ENCODE assay signal across 18 cellular contexts in the genomic region with DNA sequence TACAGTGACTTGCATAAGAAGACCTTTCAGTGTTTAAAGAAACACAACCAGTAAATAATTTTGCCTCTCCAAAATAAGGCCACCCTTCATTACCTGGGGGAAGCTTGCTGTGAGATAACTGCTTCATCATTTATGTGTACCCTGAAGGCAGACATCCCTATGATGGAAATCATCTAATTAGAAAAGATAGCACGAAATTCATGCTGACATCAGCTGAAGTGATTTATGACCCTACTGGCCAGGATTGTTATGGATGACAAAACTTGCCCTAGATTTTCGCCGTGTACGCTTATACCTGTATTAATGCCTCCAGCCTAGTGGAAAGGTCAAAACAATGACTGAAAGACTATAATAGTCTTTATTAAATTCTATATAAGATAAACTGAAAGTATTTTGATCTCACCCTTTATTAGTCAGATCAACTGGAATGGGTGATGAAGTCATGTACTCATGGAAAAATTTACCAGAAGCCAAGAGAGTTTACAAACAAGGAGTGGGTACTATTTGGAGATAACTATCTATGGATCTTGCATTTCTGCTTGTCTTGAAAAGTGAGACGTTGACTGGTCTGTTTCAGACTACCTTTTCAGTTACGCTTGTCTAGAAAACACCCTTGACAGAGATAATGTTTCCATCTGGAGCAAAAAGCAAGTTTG.
A peak's percentile ranks its signal among the peaks of the same experiment; 100 is the strongest.
DNase-seq lines count a peak whose midpoint lies in the region; ATAC-seq, FAIRE-seq and TF ChIP-seq lines count a peak whose summit lies in the region.
"Had no signal": no experiment of that assay in that cellular context is flagged by ENCODE, and none has a peak within 500 bp of the region (broad histone marks: within the 10 kb centered on the region; RNA-seq: fewer than 3 reads in every experiment).

No MANE protein-coding gene starts in this region.

- no peaks in the 10 kb centered on the region for H3K9me3 ChIP-seq in IMR-90 (ENCODE audit: control insufficient read depth, insufficient read depth, low read length)
- H3K9me3 ChIP-seq in parathyroid adenoma (ENCODE audit: control insufficient read depth, low read length), result no peaks in the 10 kb centered on the region
- no peaks in the 10 kb centered on the region for H3K9me3 ChIP-seq in uterus

- TF ChIP-seq CTCF in IMR-90 (conservative IDR thresholded peaks at IDR 0.05; ENCODE audit: low read depth, low read length) (no peak), bronchial epithelial cell (IDR thresholded peaks at IDR 0.05; ENCODE audit: insufficient read depth, low read length, severe bottlenecking) (no peak), parathyroid adenoma (IDR thresholded peaks at IDR 0.05) (no peak), uterus (IDR thresholded peaks at IDR 0.05) (no peak)

- H3K36me3 ChIP-seq in IMR-90 (ENCODE audit: control insufficient read depth, insufficient read depth, low read length), result no peaks in the 10 kb centered on the region
- H3K36me3 ChIP-seq in bronchial epithelial cell (ENCODE audit: control insufficient read depth, insufficient read depth, low read length), result no peaks in the 10 kb centered on the region
- no peaks in the 10 kb centered on the region for H3K36me3 ChIP-seq in parathyroid adenoma (ENCODE audit: control insufficient read depth, insufficient read depth, low read length)
- H3K36me3 ChIP-seq in uterus, result no peaks in the 10 kb centered on the region

- TF ChIP-seq POLR2A in IMR-90 (IDR thresholded peaks at IDR 0.05; ENCODE audit: low read depth, low read length) (no peak), uterus (IDR thresholded peaks at IDR 0.05) (no peak)

- WGBS in IMR-90 (ENCODE audit: extremely low coverage in 2 of 2, insufficient read length in 1 of 2), 2 experiments, result no CpG with 5 or more reads among the region's 6 CpGs

- no peak overlapping the region for H2AK5ac ChIP-seq in IMR-90 (ENCODE audit: low read depth, low read length)

- H3K4me3 ChIP-seq in IMR-90 (ENCODE audit: insufficient read depth, low read depth, low read length) (no peak overlapping the region), bronchial epithelial cell (ENCODE audit: low read depth, low read length) (no peak overlapping the region), parathyroid adenoma (ENCODE audit: low read depth, low read length) (peak overlapping the region; percentile 13), uterus (no peak overlapping the region)

- no peaks in the 10 kb centered on the region for H3K79me1 ChIP-seq in IMR-90 (ENCODE audit: low read depth in 1 of 2, low read length in 2 of 2)

- H3K56ac ChIP-seq in IMR-90 (ENCODE audit: extremely low read depth, insufficient read depth, low read length), result no peak overlapping the region

- peak overlapping the region; percentile 42; the same call in 1 of the 2 replicates for H2BK120ac ChIP-seq in IMR-90 (ENCODE audit: low read depth, low read length)

- no peak overlapping the region for H2BK5ac ChIP-seq in IMR-90 (ENCODE audit: low read depth, low read length, poor library complexity, severe bottlenecking)

- ATAC-seq in IMR-90 (ENCODE audit: low read depth), result no peak

- H3K18ac ChIP-seq in IMR-90 (ENCODE audit: low read depth, low read length), result peak overlapping the region; percentile 52; the same call in 1 of the 2 replicates

- H3K4me1 ChIP-seq in IMR-90 (ENCODE audit: control insufficient read depth, insufficient read depth, low read length), result no peaks in the 10 kb centered on the region
- H3K4me1 ChIP-seq in parathyroid adenoma, result no peaks in the 10 kb centered on the region
- H3K4me1 ChIP-seq in uterus, result no peaks in the 10 kb centered on the region

- H3K27me3 ChIP-seq in IMR-90 (ENCODE audit: control insufficient read depth, insufficient read depth, low read length) (no peaks in the 10 kb centered on the region), bronchial epithelial cell (ENCODE audit: control insufficient read depth, insufficient read depth, low read length) (no peaks in the 10 kb centered on the region), parathyroid adenoma (ENCODE audit: control insufficient read depth, insufficient read depth, low read length) (no peaks in the 10 kb centered on the region), uterus (no peaks in the 10 kb centered on the region)

- H3K27ac ChIP-seq in IMR-90 (ENCODE audit: insufficient read depth, low read length), result no peak overlapping the region
- H3K27ac ChIP-seq in parathyroid adenoma, result no peak overlapping the region
- H3K27ac ChIP-seq in uterus, result no peak overlapping the region
- H3K27ac ChIP-seq: HL-60 had no signal

- dilution Hi-C loops in IMR-90 (cut with HindIII; ENCODE audit: low sequenced_read_pairs, unreplicated experiment), result no loop called here

- H4K91ac ChIP-seq in IMR-90 (ENCODE audit: insufficient read depth, low read depth, low read length), result no peak overlapping the region

- in situ Hi-C loops in IMR-90 (cut with MboI; ENCODE audit: low sequenced_read_pairs), result no loop called here

- H3K4ac ChIP-seq in IMR-90 (ENCODE audit: low read depth, low read length), result no peak overlapping the region

- H4K5ac ChIP-seq in IMR-90 (ENCODE audit: low read depth, low read length), result no peak overlapping the region

- DNase-seq in ELR (ENCODE audit: low read depth) (peak; percentile 19), IMR-90 (peak; percentile 33), bronchial epithelial cell (ENCODE audit: low read depth) (peak; percentile 13), medulla oblongata (ENCODE audit: extremely low spot score) (no peak), NCI-H2171 (lab: John Stamatoyannopoulos, UW) (no peak), uterus (no peak), SIG-M5 treated with dmso at 0.1 percent for 504 hours (lab: John Stamatoyannopoulos, UW; ENCODE audit: unreplicated experiment) (no peak)
- DNase-seq: C1 segment of cervical spinal cord; Calu3; CD4-positive, alpha-beta T cell; DMS79; GDM1; GOT3; H9; HFFc6 had no signal

- H2AFZ ChIP-seq in IMR-90 (replicated peaks; ENCODE audit: low read length, poor library complexity) (no peak overlapping the region), parathyroid adenoma (no peak overlapping the region)

- no peak overlapping the region for H2AK9ac ChIP-seq in IMR-90 (replicated peaks; ENCODE audit: low read depth, low read length, poor library complexity)

- H3K14ac ChIP-seq in IMR-90 (replicated peaks; ENCODE audit: low read depth, low read length), result no peak overlapping the region

- H4K8ac ChIP-seq in IMR-90 (ENCODE audit: low read depth in 2 of 2, low read length in 2 of 2), result no peak overlapping the region

- intact Hi-C loops in IMR-90 (cut with micrococcal nuclease) (no loop called here), uterus (cut with DNase I; ENCODE audit: low total_unique reads) (no loop called here)

- no peaks in the 10 kb centered on the region for H3K79me2 ChIP-seq in parathyroid adenoma

- H3K9ac ChIP-seq in IMR-90 (ENCODE audit: low read depth, low read length) (no peak overlapping the region), parathyroid adenoma (no peak overlapping the region)

- H4K20me1 ChIP-seq in IMR-90 (ENCODE audit: insufficient read depth, low read length), result no peaks in the 10 kb centered on the region

- CTCF ChIA-PET in IMR-90 (lab: Yijun Ruan, JAX), result interaction anchor here (0.6 kb wide), 1 partner anchor 357 kb away, joined by 3 read pairs; no protein-coding TSS in a partner anchor

- H2BK20ac ChIP-seq in IMR-90 (ENCODE audit: low read depth, low read length), result peak overlapping the region; percentile 59; the same call in 1 of the 2 replicates

- BruUV-seq in IMR-90 (replicated peaks; lab: Mats Ljungman, UMichigan), result no TSS peak

- no peak overlapping the region for H2BK15ac ChIP-seq in IMR-90 (ENCODE audit: low read depth, low read length)

- POLR2A ChIA-PET in IMR-90 (lab: Charles Lee; ENCODE audit: unreplicated experiment), result no interaction called here

- no peak for FAIRE-seq in bronchial epithelial cell (lab: Jason Lieb, UNC)
- FAIRE-seq: GM12892 had no signal

- H3K4me2 ChIP-seq in IMR-90 (ENCODE audit: low read depth, low read length), result no peak overlapping the region
- peak overlapping the region; percentile 6 for H3K4me2 ChIP-seq in parathyroid adenoma (ENCODE audit: low read length)

- no peak overlapping the region for H3K23ac ChIP-seq in IMR-90 (ENCODE audit: low read depth, low read length)

- no peaks in the 10 kb centered on the region for H3K9me1 ChIP-seq in IMR-90 (ENCODE audit: insufficient read depth, low read length)

- no peak for TF ChIP-seq RAD21 in IMR-90 (IDR thresholded peaks at IDR 0.05; ENCODE audit: low read length)

TF ChIP-seq in IMR-90, 13 proteins besides CTCF, POLR2A, EP300 and RAD21:
- TF ChIP-seq CHD1 (IDR thresholded peaks at IDR 0.05; ENCODE audit: low read depth, low read length) (no peak), MAZ (IDR thresholded peaks at IDR 0.05; ENCODE audit: borderline replicate concordance, low read depth, low read length) (no peak), MAFK (IDR thresholded peaks at IDR 0.05; ENCODE audit: low read depth, low read length) (peak; percentile 34; the same call in 1 of the 2 replicates), RFX5 (IDR thresholded peaks at IDR 0.05; ENCODE audit: low read depth, low read length) (no peak), NFE2L2 (IDR thresholded peaks at IDR 0.05; ENCODE audit: low read depth, low read length) (no peak)
- TF ChIP-seq, protein P1, sequence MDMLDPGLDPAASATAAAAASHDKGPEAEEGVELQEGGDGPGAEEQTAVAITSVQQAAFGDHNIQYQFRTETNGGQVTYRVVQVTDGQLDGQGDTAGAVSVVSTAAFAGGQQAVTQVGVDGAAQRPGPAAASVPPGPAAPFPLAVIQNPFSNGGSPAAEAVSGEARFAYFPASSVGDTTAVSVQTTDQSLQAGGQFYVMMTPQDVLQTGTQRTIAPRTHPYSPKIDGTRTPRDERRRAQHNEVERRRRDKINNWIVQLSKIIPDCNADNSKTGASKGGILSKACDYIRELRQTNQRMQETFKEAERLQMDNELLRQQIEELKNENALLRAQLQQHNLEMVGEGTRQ (IDR thresholded peaks at IDR 0.05; ENCODE audit: low read depth, low read length), result no peak

Comparison
In these comparisons a context has a peak if more than half of its experiments do, and no peak if none do; other contexts are left out.
1. DNase-seq: peak in ELR (single experiment), IMR-90 (single experiment) and bronchial epithelial cell (single experiment); none in medulla oblongata (single experiment), NCI-H2171 (single experiment), uterus (0 of 2) and SIG-M5 treated with dmso at 0.1 percent for 504 hours (single experiment).